1 cellular context compared by ENCODE assay signal in the genomic region with DNA sequence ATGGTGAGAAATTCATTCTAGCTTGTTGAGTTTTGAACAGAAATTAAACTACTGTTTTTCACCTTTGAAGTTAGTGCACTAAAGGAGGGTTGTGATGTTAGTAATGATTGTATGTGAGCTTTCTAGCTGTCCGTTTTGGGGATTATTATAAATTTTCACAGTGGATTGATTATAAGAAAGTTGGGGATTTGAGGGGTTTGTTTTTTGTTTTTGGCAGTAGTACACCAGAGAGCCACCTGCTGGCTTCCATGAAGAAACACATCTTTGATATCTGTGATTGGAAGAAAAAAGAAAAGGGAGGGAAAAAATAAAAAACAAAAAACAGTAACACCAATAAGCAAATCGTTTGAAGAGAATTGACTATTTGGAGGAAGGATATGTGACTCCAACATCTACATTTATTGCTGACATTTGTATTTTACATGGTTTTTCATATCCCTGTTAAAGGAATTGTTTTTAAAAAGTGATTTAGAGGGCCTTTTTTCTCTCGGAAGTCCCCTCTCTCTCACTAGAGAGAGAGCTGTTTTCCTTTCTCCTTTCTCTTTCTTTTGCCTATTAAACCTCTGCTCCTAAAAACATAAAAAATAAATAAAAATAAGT.
TF ChIP-seq lines count a peak whose summit lies in the region.

No MANE protein-coding gene starts in this region.

TF ChIP-seq in liver, 16 proteins besides CTCF, POLR2A, EP300 and RAD21 (continued from another document):
- no peak for TF ChIP-seq TAF1 (conservative IDR thresholded peaks at IDR 0.05)
- no peak for TF ChIP-seq GABPA (IDR thresholded peaks at IDR 0.05 in 1 of 2, conservative IDR thresholded peaks at IDR 0.05 in 1 of 2)
- TF ChIP-seq NR2F2 (IDR thresholded peaks at IDR 0.05) = no peak
- TF ChIP-seq SP1 (IDR thresholded peaks at IDR 0.05) = no peak
